ENCODE assay signal across 14 cellular contexts in genomic region chr1:8649027-8649426, GRCh38.
DNase-seq lines count a peak whose midpoint lies in the region; ATAC-seq lines count a peak whose summit lies in the region.
"Had no signal": no experiment of that assay in that cellular context is flagged by ENCODE, and none has a peak within 500 bp of the region (broad histone marks: within the 10 kb centered on the region; RNA-seq: fewer than 3 reads in every experiment).

No MANE protein-coding gene starts in this region.

- no peaks in the 10 kb centered on the region for H3K9me3 Mint-ChIP-seq in activated naive CD8-positive, alpha-beta T cell treated with anti-CD3 and anti-CD28 coated beads, Interleukin-2, amount 10 ng/mL, durations not matched to agents 7 days and 5 days
- H3K9me3 Mint-ChIP-seq in activated naive CD8-positive, alpha-beta T cell treated with anti-CD3 and anti-CD28 coated beads for 36 hours = no peaks in the 10 kb centered on the region
- H3K9me3 Mint-ChIP-seq: activated B cell treated with CpG ODN at 0.5 μM for 24 hours had no signal

- peak overlapping the region; percentile 8 for H3K4me3 Mint-ChIP-seq in activated naive CD8-positive, alpha-beta T cell treated with anti-CD3 and anti-CD28 coated beads, Interleukin-2, amount 10 ng/mL, durations not matched to agents 7 days and 5 days
- no peak overlapping the region for H3K4me3 Mint-ChIP-seq in activated naive CD8-positive, alpha-beta T cell treated with anti-CD3 and anti-CD28 coated beads for 36 hours
- H3K4me3 Mint-ChIP-seq: activated B cell treated with CpG ODN at 0.5 μM for 24 hours had no signal

- DNase-seq in activated naive CD8-positive, alpha-beta T cell treated with anti-CD3 and anti-CD28 coated beads, Interleukin-2, amount 10 ng/mL, durations not matched to agents 7 days and 5 days = no peak
- DNase-seq in activated naive CD8-positive, alpha-beta T cell treated with anti-CD3 and anti-CD28 coated beads for 36 hours = no peak
- DNase-seq in RPMI7951 (ENCODE audit: low read depth) = peak; percentile 79
- DNase-seq in stimulated activated naive CD8-positive, alpha-beta T cell treated with anti-CD3 and anti-CD28 coated beads, Interleukin-15, Interleukin-2, amounts not matched to agents 100 U/mL and 50 U/mL, for 24 hours = no peak
- no peak for DNase-seq in medulla oblongata (ENCODE audit: extremely low spot score)
- DNase-seq in putamen (ENCODE audit: low spot score) = no peak
- DNase-seq: activated B cell treated with CpG ODN at 0.5 μM for 24 hours; dorsolateral prefrontal cortex; foreskin keratinocyte; GDM1; NCI-H2081 treated with DMSO at 0.1 percent for 48 hours; stimulated activated CD8-positive, alpha-beta memory T cell treated with anti-CD3 and anti-CD28 coated beads, Interleukin-4, amount 100 ng/mL, for 48 hours had no signal

- H3K36me3 Mint-ChIP-seq in activated naive CD8-positive, alpha-beta T cell treated with anti-CD3 and anti-CD28 coated beads, Interleukin-2, amount 10 ng/mL, durations not matched to agents 7 days and 5 days = peaks cover 11% of the 10 kb centered on the region
- peaks cover 25% of the 10 kb centered on the region for H3K36me3 Mint-ChIP-seq in activated naive CD8-positive, alpha-beta T cell treated with anti-CD3 and anti-CD28 coated beads for 36 hours

- H3K4me1 Mint-ChIP-seq in activated naive CD8-positive, alpha-beta T cell treated with anti-CD3 and anti-CD28 coated beads, Interleukin-2, amount 10 ng/mL, durations not matched to agents 7 days and 5 days = peaks cover 46% of the 10 kb centered on the region
- peaks cover 43% of the 10 kb centered on the region for H3K4me1 Mint-ChIP-seq in activated naive CD8-positive, alpha-beta T cell treated with anti-CD3 and anti-CD28 coated beads for 36 hours

- ATAC-seq in activated naive CD8-positive, alpha-beta T cell treated with anti-CD3 and anti-CD28 coated beads, Interleukin-2, amount 10 ng/mL, durations not matched to agents 7 days and 5 days (ENCODE audit: low read depth) = peak; percentile 42
- ATAC-seq in HG02981 (IDR thresholded peaks at IDR 0.05; ENCODE audit: unreplicated experiment) = peak; percentile 59
- peak; percentile 79 for ATAC-seq in stimulated activated naive CD8-positive, alpha-beta T cell treated with anti-CD3 and anti-CD28 coated beads, Interleukin-15, Interleukin-2, amounts not matched to agents 100 U/mL and 50 U/mL, for 24 hours
- ATAC-seq in HG03139 (IDR thresholded peaks at IDR 0.05; ENCODE audit: unreplicated experiment) = no peak
- ATAC-seq: foreskin keratinocyte had no signal

- H3K27me3 Mint-ChIP-seq in activated naive CD8-positive, alpha-beta T cell treated with anti-CD3 and anti-CD28 coated beads, Interleukin-2, amount 10 ng/mL, durations not matched to agents 7 days and 5 days = no peaks in the 10 kb centered on the region
- no peaks in the 10 kb centered on the region for H3K27me3 Mint-ChIP-seq in activated naive CD8-positive, alpha-beta T cell treated with anti-CD3 and anti-CD28 coated beads for 36 hours
- H3K27me3 Mint-ChIP-seq: activated B cell treated with CpG ODN at 0.5 μM for 24 hours had no signal

- H3K27ac Mint-ChIP-seq in activated naive CD8-positive, alpha-beta T cell treated with anti-CD3 and anti-CD28 coated beads, Interleukin-2, amount 10 ng/mL, durations not matched to agents 7 days and 5 days = no peak overlapping the region
- no peak overlapping the region for H3K27ac Mint-ChIP-seq in activated naive CD8-positive, alpha-beta T cell treated with anti-CD3 and anti-CD28 coated beads for 36 hours
- H3K27ac Mint-ChIP-seq: activated B cell treated with CpG ODN at 0.5 μM for 24 hours had no signal

- POLR2A ChIA-PET in activated naive CD8-positive, alpha-beta T cell treated with anti-CD3 and anti-CD28 coated beads, Interleukin-2, amount 10 ng/mL, durations not matched to agents 7 days and 5 days (lab: Charles Lee) = interaction anchor here (0.6 kb wide), 1 partner anchor 46 kb away, joined by 10 read pairs; no protein-coding TSS in a partner anchor
